ENCODE assay signal across 8 cellular contexts in the genomic region with DNA sequence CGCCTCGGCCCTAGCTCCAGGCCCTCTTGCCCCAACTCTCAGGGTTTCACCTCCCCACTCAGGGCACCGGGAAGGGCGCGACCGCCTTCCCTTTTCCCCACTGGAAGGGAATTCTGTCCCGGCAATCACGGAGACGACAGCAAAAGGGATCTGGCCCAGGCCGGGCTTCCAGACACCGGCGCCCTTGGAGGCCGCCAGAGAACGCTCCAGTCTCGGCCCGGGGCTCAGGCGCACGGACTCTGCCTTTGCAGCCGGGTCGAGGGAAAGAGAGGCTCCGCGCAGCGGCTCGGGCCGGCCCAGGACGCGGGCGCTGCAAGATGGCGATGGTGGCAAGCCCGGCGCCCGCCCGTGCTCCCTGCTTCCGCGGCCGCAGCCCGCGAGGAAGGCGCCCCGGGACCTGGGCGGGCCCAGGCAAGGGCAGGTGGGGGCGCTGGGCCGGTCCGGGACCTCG. TPM values are rescaled to one million over a fixed set of nuclear protein-coding genes. Genes with fewer than 3 reads are reported as not detected.
DNase-seq lines count a peak whose midpoint lies in the region; TF ChIP-seq lines count a peak whose summit lies in the region.

No MANE protein-coding gene starts in this region.

- H3K4me3 ChIP-seq in brain microvascular endothelial cell (ENCODE audit: low read depth, low read length) (peak overlapping the region; percentile 76), lower leg skin (ENCODE audit: low read depth, poor library complexity, severe bottlenecking) (peak overlapping the region; percentile 76), tibial artery (peak overlapping the region; percentile 61 to 67)

- no peaks in the 10 kb centered on the region for H3K27me3 Mint-ChIP-seq in activated CD4-positive, alpha-beta T cell treated with anti-CD3 and anti-CD28 coated beads, Interleukin-2, amount 10 ng/mL, durations not matched to agents 24 days and 14 days

- H3K36me3 Mint-ChIP-seq in activated CD4-positive, alpha-beta T cell treated with anti-CD3 and anti-CD28 coated beads, Interleukin-2, amount 10 ng/mL, durations not matched to agents 24 days and 14 days (ENCODE audit: low read depth), result peaks cover 38% of the 10 kb centered on the region

- H3K4me3 Mint-ChIP-seq in activated CD4-positive, alpha-beta T cell treated with anti-CD3 and anti-CD28 coated beads, Interleukin-2, amount 10 ng/mL, durations not matched to agents 24 days and 14 days, result peak overlapping the region; percentile 96

- TF ChIP-seq POLR2A in lower leg skin (IDR thresholded peaks at IDR 0.05), result no peak

- no peak for TF ChIP-seq CTCF in brain microvascular endothelial cell (IDR thresholded peaks at IDR 0.05; ENCODE audit: low read depth, low read length, missing control alignments)
- no peak for TF ChIP-seq CTCF in lower leg skin (IDR thresholded peaks at IDR 0.05)
- no peak for TF ChIP-seq CTCF in tibial artery (IDR thresholded peaks at IDR 0.05)

- H3K27ac Mint-ChIP-seq in activated CD4-positive, alpha-beta T cell treated with anti-CD3 and anti-CD28 coated beads, Interleukin-2, amount 10 ng/mL, durations not matched to agents 24 days and 14 days, result peak overlapping the region; percentile 97

- no peaks in the 10 kb centered on the region for H3K9me3 ChIP-seq in tibial artery

- in situ Hi-C loops in brain microvascular endothelial cell (cut with HindIII; ENCODE audit: low pct_ligation_motif_present, low sequenced_read_pairs), result no loop called here

- WGBS in lower leg skin, 2 donors, result 0 to 1% methylated on average over 8 to 25 of the region's 45 CpGs

- peaks cover 4% of the 10 kb centered on the region for H3K9me3 Mint-ChIP-seq in activated CD4-positive, alpha-beta T cell treated with anti-CD3 and anti-CD28 coated beads, Interleukin-2, amount 10 ng/mL, durations not matched to agents 24 days and 14 days

- no peak for DNase-seq in activated CD4-positive, alpha-beta T cell treated with anti-CD3 and anti-CD28 coated beads, Interleukin-2, amount 10 ng/mL, durations not matched to agents 24 days and 14 days
- DNase-seq in activated CD4-positive, alpha-beta T cell treated with anti-CD3 and anti-CD28 coated beads, Interleukin-2, amount 50 U/mL, for 48 hours, result no peak
- DNase-seq in HPDE6-E6E7 (ENCODE audit: extremely low spot score), result peak; percentile 44
- no peak for DNase-seq in brain microvascular endothelial cell
- peak in 1 of 2 donors; percentile 88 for DNase-seq in lower leg skin (ENCODE audit: low spot score in 2 of 2)
- peak in 1 of 2 donors; percentile 67 for DNase-seq in tibial artery
- no peak for DNase-seq in NCI-H1092 treated with DMSO at 0.1 percent for 48 hours (lab: John Stamatoyannopoulos, UW)
- no peak for DNase-seq in occipital lobe (lab: John Stamatoyannopoulos, UW)

- H3K27me3 ChIP-seq in brain microvascular endothelial cell (replicated peaks) (no peaks in the 10 kb centered on the region), tibial artery (no peaks in the 10 kb centered on the region)

- peak overlapping the region; percentile 70 for H3K27ac ChIP-seq in brain microvascular endothelial cell
- peak overlapping the region; percentile 85 to 96 for H3K27ac ChIP-seq in tibial artery

- intact Hi-C loops in activated CD4-positive, alpha-beta T cell treated with anti-CD3 and anti-CD28 coated beads, Interleukin-2, amount 10 ng/mL, durations not matched to agents 24 days and 14 days (cut with micrococcal nuclease), result loop anchor here (1.0 to 5.0 kb wide), 6 partner anchors 41 to 911 kb away; partner anchors contain the start of genes FAM53A, FGFRL1, MAEA and ZNF141
- intact Hi-C loops in lower leg skin (cut with DNase I; ENCODE audit: low total_unique reads) (loop anchor here (5.0 kb wide), 1 partner anchor 99 kb away; the partner anchor contains the start of gene UVSSA), tibial artery (cut with DNase I; ENCODE audit: low total_unique reads) (loop anchor here (5.0 kb wide), 1 partner anchor 44 kb away; no protein-coding TSS in a partner anchor)

- H3K36me3 ChIP-seq in brain microvascular endothelial cell (replicated peaks) (no peaks in the 10 kb centered on the region), tibial artery (no peaks in the 10 kb centered on the region)

- peaks cover 39% of the 10 kb centered on the region for H3K4me1 Mint-ChIP-seq in activated CD4-positive, alpha-beta T cell treated with anti-CD3 and anti-CD28 coated beads, Interleukin-2, amount 10 ng/mL, durations not matched to agents 24 days and 14 days

- peaks cover 15 to 62% (median 55%) of the 10 kb centered on the region in 4 donors for H3K4me1 ChIP-seq in tibial artery

RNA-seq across cellular contexts. Expression of gene CTBP1, which starts 1.1 kb away (rescaled TPM):
- 190 and 200 TPM in 2 replicates for total RNA-seq in activated CD4-positive, alpha-beta T cell treated with anti-CD3 and anti-CD28 coated beads, Interleukin-2, amount 10 ng/mL, durations not matched to agents 24 days and 14 days
- total RNA-seq in lower leg skin (100 to 1,000 TPM; 124 to 195 (median 148) TPM), occipital lobe (237 TPM)

RNA-seq across cellular contexts. Expression of gene MAEA, which starts 41.9 kb away (rescaled TPM):
- total RNA-seq in activated CD4-positive, alpha-beta T cell treated with anti-CD3 and anti-CD28 coated beads, Interleukin-2, amount 10 ng/mL, durations not matched to agents 24 days and 14 days, result 61.3 and 62.6 TPM in 2 replicates
- total RNA-seq in lower leg skin (100 to 1,000 TPM in 1 of 4 donors, 10 to 100 TPM in 3; 79.6 to 124 (median 89.4) TPM), occipital lobe (27.9 TPM)
